34 cellular contexts compared by ENCODE assay signal in the genomic region with DNA sequence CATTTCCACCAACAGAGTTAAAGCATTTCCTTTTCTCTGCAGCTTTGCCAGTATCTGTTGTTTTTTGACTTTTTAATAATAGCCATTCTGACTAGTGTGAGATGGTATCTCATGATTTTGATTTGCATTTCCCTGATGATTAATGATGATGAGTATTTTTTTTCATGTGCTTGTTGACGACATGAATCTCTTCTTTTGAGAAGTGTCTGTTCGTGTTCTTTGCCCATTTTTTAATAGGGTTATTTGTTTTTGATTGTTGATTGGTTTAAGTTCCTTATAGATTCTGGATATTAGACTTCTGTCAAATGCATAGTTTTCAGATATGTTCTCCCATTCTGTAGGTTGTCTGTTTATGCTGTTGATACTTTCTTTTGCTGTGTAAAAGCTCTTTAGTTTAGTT.
"Had no signal": no experiment of that assay in that cellular context is flagged by ENCODE, and none has a peak within 500 bp of the region (broad histone marks: within the 10 kb centered on the region; RNA-seq: fewer than 3 reads in every experiment).

No MANE protein-coding gene starts in this region.

- H3K9me3 ChIP-seq: MG63 had no signal

- H3K4me3 ChIP-seq: MG63 had no signal

- H3K27me3 ChIP-seq: MG63 had no signal

- H3K36me3 ChIP-seq: MG63 had no signal

- DNase-seq: Karpas-422, Kasumi-1, MG63, MM.1S, MV-4-11, NCI-H1048, NCI-H1092, NCI-H1092 treated with DMSO at 0.1 percent for 48 hours, NCI-H1105, NCI-H1105 treated with DMSO at 0.1 percent for 48 hours, NCI-H1417, NCI-H1417 treated with DMSO at 0.1 percent for 48 hours, NCI-H1436, NCI-H1436 treated with DMSO at 0.1 percent for 48 hours, NCI-H146, NCI-H1694, NCI-H1694 treated with DMSO at 0.1 percent for 48 hours, NCI-H187, NCI-H187 treated with DMSO at 0.1 percent for 48 hours, NCI-H1930, NCI-H2029, NCI-H2029 treated with DMSO at 0.1 percent for 48 hours, NCI-H2081, NCI-H2081 treated with DMSO at 0.1 percent for 48 hours, NCI-H2107, NCI-H2171, NCI-H2171 treated with DMSO at 0.1 percent for 48 hours, NCI-H2227 treated with DMSO at 0.1 percent for 48 hours, NCI-H226, NCI-H345, NCI-H446, NCI-H446 treated with DMSO at 0.1 percent for 48 hours, NCI-H510A, NCI-H510A treated with DMSO at 0.1 percent for 48 hours had no signal
